9 cellular contexts compared by ENCODE assay signal in the genomic region with DNA sequence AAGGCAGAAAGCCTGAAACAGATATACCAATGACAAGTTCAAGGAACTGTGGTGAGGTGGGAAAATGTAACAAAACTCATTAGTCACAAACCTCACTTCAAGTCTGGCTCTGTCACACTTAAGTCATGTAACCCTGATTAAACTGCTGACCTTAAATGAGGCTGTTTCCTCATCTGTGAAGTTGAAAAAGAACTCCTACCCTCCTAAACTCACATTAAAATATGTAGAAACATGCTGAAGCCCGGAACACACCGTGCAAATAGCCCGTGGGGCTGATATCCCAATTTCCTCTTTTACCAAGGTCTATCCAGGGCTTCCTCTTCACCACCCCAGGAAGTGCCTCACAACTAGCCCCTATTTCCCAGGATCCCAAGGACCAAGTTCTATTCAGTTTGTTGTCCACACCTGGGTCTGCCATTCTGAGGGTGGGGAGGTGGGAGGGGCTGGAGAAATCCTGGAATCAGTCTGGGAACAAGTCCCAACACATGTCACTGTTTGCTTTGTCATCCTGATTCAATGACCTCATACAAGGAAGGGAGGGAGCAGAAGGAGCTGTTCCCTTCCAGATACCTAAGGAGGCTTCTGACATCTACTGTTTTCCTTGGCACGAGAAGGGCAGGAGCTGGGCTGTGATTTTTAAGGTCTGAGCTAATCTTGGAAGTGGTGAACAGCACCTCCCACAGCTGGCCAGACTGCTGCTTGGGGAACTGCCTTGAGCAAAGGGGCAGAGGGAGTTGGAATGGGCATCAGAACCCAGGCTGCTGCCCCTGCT. TPM values are rescaled to one million over a fixed set of nuclear protein-coding genes. Genes with fewer than 3 reads are reported as not detected.
DNase-seq lines count a peak whose midpoint lies in the region; ATAC-seq and TF ChIP-seq lines count a peak whose summit lies in the region.
"Had no signal": no experiment of that assay in that cellular context is flagged by ENCODE, and none has a peak within 500 bp of the region (broad histone marks: within the 10 kb centered on the region; RNA-seq: fewer than 3 reads in every experiment).

No MANE protein-coding gene starts in this region.

- no peaks in the 10 kb centered on the region for H3K9me3 ChIP-seq in thoracic aorta

- H3K4me3 ChIP-seq in thoracic aorta = no peak overlapping the region

- H3K27ac Mint-ChIP-seq in activated naive CD4-positive, alpha-beta T cell treated with anti-CD3 and anti-CD28 coated beads, Interleukin-2, amount 50 U/mL, for 72 hours = peak overlapping the region; percentile 46 to 61
- no peak overlapping the region for H3K27ac Mint-ChIP-seq in activated naive CD4-positive, alpha-beta T cell treated with anti-CD3 and anti-CD28 coated beads, Interleukin-2, amount 10 ng/mL, durations not matched to agents 7 days and 5 days
- H3K27ac Mint-ChIP-seq: activated naive CD8-positive, alpha-beta T cell treated with anti-CD3 and anti-CD28 coated beads, Interleukin-2, amount 10 ng/mL, durations not matched to agents 7 days and 5 days had no signal

- no peaks in the 10 kb centered on the region for H3K36me3 Mint-ChIP-seq in activated naive CD4-positive, alpha-beta T cell treated with anti-CD3 and anti-CD28 coated beads, Interleukin-2, amount 50 U/mL, for 72 hours
- H3K36me3 Mint-ChIP-seq in activated naive CD4-positive, alpha-beta T cell treated with anti-CD3 and anti-CD28 coated beads, Interleukin-2, amount 10 ng/mL, durations not matched to agents 7 days and 5 days = no peaks in the 10 kb centered on the region
- H3K36me3 Mint-ChIP-seq: activated naive CD8-positive, alpha-beta T cell treated with anti-CD3 and anti-CD28 coated beads, Interleukin-2, amount 10 ng/mL, durations not matched to agents 7 days and 5 days had no signal

- H3K4me3 Mint-ChIP-seq in activated naive CD4-positive, alpha-beta T cell treated with anti-CD3 and anti-CD28 coated beads, Interleukin-2, amount 10 ng/mL, durations not matched to agents 7 days and 5 days = no peak overlapping the region
- H3K4me3 Mint-ChIP-seq: activated naive CD8-positive, alpha-beta T cell treated with anti-CD3 and anti-CD28 coated beads, Interleukin-2, amount 10 ng/mL, durations not matched to agents 7 days and 5 days had no signal

- H3K36me3 ChIP-seq in thoracic aorta = no peaks in the 10 kb centered on the region

- peaks cover 24% of the 10 kb centered on the region for H3K27me3 Mint-ChIP-seq in activated naive CD4-positive, alpha-beta T cell treated with anti-CD3 and anti-CD28 coated beads, Interleukin-2, amount 10 ng/mL, durations not matched to agents 7 days and 5 days

- H3K27ac ChIP-seq in thoracic aorta = peak overlapping the region; percentile 99 to 100

- CTCF ChIA-PET in activated naive CD4-positive, alpha-beta T cell treated with anti-CD3 and anti-CD28 coated beads, Interleukin-2, amount 10 ng/mL, durations not matched to agents 7 days and 5 days (lab: Charles Lee) = interaction anchor here (1.2 to 4.8 kb wide), 5 partner anchors 14 to 708 kb away, joined by 3 to 38 read pairs (median 5); no protein-coding TSS in a partner anchor

- no peaks in the 10 kb centered on the region for H3K9me3 Mint-ChIP-seq in activated naive CD4-positive, alpha-beta T cell treated with anti-CD3 and anti-CD28 coated beads, Interleukin-2, amount 50 U/mL, for 72 hours
- H3K9me3 Mint-ChIP-seq in activated naive CD4-positive, alpha-beta T cell treated with anti-CD3 and anti-CD28 coated beads, Interleukin-2, amount 10 ng/mL, durations not matched to agents 7 days and 5 days = no peaks in the 10 kb centered on the region
- H3K9me3 Mint-ChIP-seq: activated naive CD8-positive, alpha-beta T cell treated with anti-CD3 and anti-CD28 coated beads, Interleukin-2, amount 10 ng/mL, durations not matched to agents 7 days and 5 days had no signal

- TF ChIP-seq CTCF in thoracic aorta (IDR thresholded peaks at IDR 0.05) = no peak

- DNase-seq in activated naive CD4-positive, alpha-beta T cell treated with anti-CD3 and anti-CD28 coated beads, Interleukin-2, amount 50 U/mL, for 72 hours (ENCODE audit: low spot score in 2 of 2) = no peak
- no peak for DNase-seq in activated naive CD4-positive, alpha-beta T cell treated with anti-CD3 and anti-CD28 coated beads, Interleukin-2, amount 10 ng/mL, durations not matched to agents 7 days and 5 days
- peak; percentile 71 for DNase-seq in amniotic epithelial cell (ENCODE audit: low read depth)
- peak; percentile 97 for DNase-seq in kidney glomerular epithelial cell (lab: John Stamatoyannopoulos, UW)
- DNase-seq in thoracic aorta (ENCODE audit: low spot score) = peak; percentile 86
- no peak for DNase-seq in NK-92 treated with Interleukin-12 subunit alpha and Interleukin-12 subunit beta, amount 100 ng/mL, for 24 hours (lab: John Stamatoyannopoulos, UW)
- no peak for DNase-seq in effector CD8-positive, alpha-beta T cell (lab: John Stamatoyannopoulos, UW)
- DNase-seq: activated naive CD8-positive, alpha-beta T cell treated with anti-CD3 and anti-CD28 coated beads, Interleukin-2, amount 10 ng/mL, durations not matched to agents 7 days and 5 days had no signal

- no peaks in the 10 kb centered on the region for H3K27me3 ChIP-seq in thoracic aorta (replicated peaks; ENCODE audit: insufficient read depth)

- peaks cover 40 to 74% of the 10 kb centered on the region in 2 donors for H3K4me1 ChIP-seq in thoracic aorta (ENCODE audit: control insufficient read depth in 1 of 2, low read depth in 2 of 2)

- peak; percentile 77 to 91 for ATAC-seq in activated naive CD4-positive, alpha-beta T cell treated with anti-CD3 and anti-CD28 coated beads, Interleukin-2, amount 50 U/mL, for 72 hours
- ATAC-seq in thoracic aorta (ENCODE audit: insufficient number of reproducible peaks, low FRiP score, low read depth) = peak; percentile 83
- no peak for ATAC-seq in HG03108 (IDR thresholded peaks at IDR 0.05; ENCODE audit: unreplicated experiment)

- peaks cover 10% of the 10 kb centered on the region for H3K4me1 Mint-ChIP-seq in activated naive CD4-positive, alpha-beta T cell treated with anti-CD3 and anti-CD28 coated beads, Interleukin-2, amount 10 ng/mL, durations not matched to agents 7 days and 5 days

RNA-seq across cellular contexts. Expression of gene SLC4A1AP, which starts 42.3 kb away (rescaled TPM):
- 10 to 100 TPM; 23.9 to 28.1 TPM for total RNA-seq in activated naive CD4-positive, alpha-beta T cell treated with anti-CD3 and anti-CD28 coated beads, Interleukin-2, amount 50 U/mL, for 72 hours
- total RNA-seq in thoracic aorta = 10 to 100 TPM; 19.8 to 23.7 TPM

RNA-seq across cellular contexts. Expression of gene SUPT7L, which starts 42.6 kb away (rescaled TPM):
- 10 to 100 TPM; 30.3 to 35.7 TPM for total RNA-seq in activated naive CD4-positive, alpha-beta T cell treated with anti-CD3 and anti-CD28 coated beads, Interleukin-2, amount 50 U/mL, for 72 hours
- total RNA-seq in thoracic aorta = 10 to 100 TPM; 30.3 to 34.4 TPM

Comparison
In these comparisons a context has a peak if more than half of its experiments do, and no peak if none do; other contexts are left out.
1. DNase-seq: peak in amniotic epithelial cell (single experiment), kidney glomerular epithelial cell (single experiment) and thoracic aorta (single experiment); none in activated naive CD4-positive, alpha-beta T cell treated with anti-CD3 and anti-CD28 coated beads, Interleukin-2, amount 50 U/mL, for 72 hours (0 of 2), activated naive CD4-positive, alpha-beta T cell treated with anti-CD3 and anti-CD28 coated beads, Interleukin-2, amount 10 ng/mL, durations not matched to agents 7 days and 5 days (single experiment), NK-92 treated with Interleukin-12 subunit alpha and Interleukin-12 subunit beta, amount 100 ng/mL, for 24 hours (single experiment) and effector CD8-positive, alpha-beta T cell (single experiment).